ENCODE assay signal across 1 cellular context in genomic region chr13:25306671-25307464, GRCh38.
A peak's percentile ranks its signal among the peaks of the same experiment; 100 is the strongest.
TF ChIP-seq lines count a peak whose summit lies in the region.

No MANE protein-coding gene starts in this region.

TF ChIP-seq in GM12878, 131 proteins besides CTCF, POLR2A, EP300 and RAD21:
- TF ChIP-seq, protein P1, sequence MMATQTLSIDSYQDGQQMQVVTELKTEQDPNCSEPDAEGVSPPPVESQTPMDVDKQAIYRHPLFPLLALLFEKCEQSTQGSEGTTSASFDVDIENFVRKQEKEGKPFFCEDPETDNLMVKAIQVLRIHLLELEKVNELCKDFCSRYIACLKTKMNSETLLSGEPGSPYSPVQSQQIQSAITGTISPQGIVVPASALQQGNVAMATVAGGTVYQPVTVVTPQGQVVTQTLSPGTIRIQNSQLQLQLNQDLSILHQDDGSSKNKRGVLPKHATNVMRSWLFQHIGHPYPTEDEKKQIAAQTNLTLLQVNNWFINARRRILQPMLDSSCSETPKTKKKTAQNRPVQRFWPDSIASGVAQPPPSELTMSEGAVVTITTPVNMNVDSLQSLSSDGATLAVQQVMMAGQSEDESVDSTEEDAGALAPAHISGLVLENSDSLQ (IDR thresholded peaks at IDR 0.05), result peak; percentile 75
- TF ChIP-seq JUND (IDR thresholded peaks at IDR 0.05; ENCODE audit: low read depth, low read length), result no peak
